8 cellular contexts compared by ENCODE assay signal in the genomic region with DNA sequence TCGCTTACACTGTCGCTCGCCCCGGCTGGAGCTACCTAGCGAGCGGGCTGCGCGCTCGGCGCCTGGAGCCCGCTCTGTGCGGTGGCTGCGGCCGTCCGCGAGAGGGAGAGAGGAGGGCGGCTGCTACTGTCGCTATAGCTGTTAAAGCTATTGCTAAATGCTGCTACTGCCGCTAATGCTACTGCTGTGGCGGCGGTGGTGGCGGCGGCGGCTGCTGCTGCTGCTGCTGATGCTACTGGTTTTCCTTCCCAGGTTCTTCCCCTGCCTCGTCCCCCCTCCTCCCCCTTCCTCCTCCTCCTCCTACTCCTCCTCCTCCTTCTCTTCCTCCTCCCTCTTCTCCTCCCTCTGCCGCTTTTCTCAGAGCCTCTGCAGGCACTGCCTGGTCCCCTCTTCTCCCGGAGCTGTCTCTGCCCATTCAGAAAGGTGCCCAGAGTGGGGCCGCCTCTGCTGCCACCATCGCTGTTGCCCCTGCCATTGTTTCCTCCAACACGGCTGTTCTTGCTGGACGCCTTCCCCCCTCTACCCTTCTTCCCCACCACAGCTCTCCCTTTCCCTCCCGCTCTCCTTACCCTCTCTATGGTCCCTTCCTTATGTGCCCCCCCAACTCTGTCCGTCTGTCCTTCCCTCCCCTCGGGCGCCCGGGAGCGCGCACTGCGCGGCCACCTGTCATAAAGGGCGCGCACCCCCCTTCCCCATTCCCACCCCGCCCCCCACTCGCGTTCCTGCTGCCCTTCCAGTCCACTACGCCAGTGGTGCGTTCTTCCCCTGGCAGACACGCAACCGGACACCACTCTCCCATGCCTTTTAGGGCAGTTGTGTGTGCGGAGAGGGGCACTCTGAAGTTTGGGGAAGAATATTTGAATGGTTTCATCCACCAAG.
A peak's percentile ranks its signal among the peaks of the same experiment; 100 is the strongest.
DNase-seq lines count a peak whose midpoint lies in the region; ATAC-seq lines count a peak whose summit lies in the region.

A gene (minus strand): TSS at position 243 of the 879 bp plus-strand sequence.

- H3K9ac ChIP-seq in iPS-18a (ENCODE audit: low read length) = no peak within 1 kb of the TSS

- peak within 1 kb of the TSS; percentile 50 for H3K4me3 ChIP-seq in iPS-18a (ENCODE audit: low read length)

- peak; percentile 46 to 62 for ATAC-seq in activated CD4-positive, CD25-positive, alpha-beta regulatory T cell treated with anti-CD3 and anti-CD28 coated beads, Interleukin-2, amount 50 U/mL, for 24 hours
- ATAC-seq in HG02678 (IDR thresholded peaks at IDR 0.05; ENCODE audit: unreplicated experiment) = peak; percentile 62

- no peaks in the 10 kb centered on the region for H3K36me3 ChIP-seq in iPS-18a (ENCODE audit: control insufficient read depth, low read depth, low read length)

- no peaks in the 10 kb centered on the region for H3K4me1 ChIP-seq in iPS-18a (ENCODE audit: control insufficient read depth, low read depth, low read length)

- DNase-seq in activated CD4-positive, CD25-positive, alpha-beta regulatory T cell (lab: John Stamatoyannopoulos, UW) = no peak
- DNase-seq in NCI-H2171 treated with DMSO at 0.1 percent for 48 hours (lab: John Stamatoyannopoulos, UW) (peak; percentile 61), amygdala (lab: John Stamatoyannopoulos, UW) (peak in 38 of 56 donors; percentile 0 to 49 (median 12)), iPS-NIHi7 (ENCODE audit: extremely low spot score) (no peak)
- peak; percentile 13 for DNase-seq in stimulated activated CD4-positive, alpha-beta T cell treated with anti-CD3 and anti-CD28 coated beads, Interleukin-12 subunit alpha, Interleukin-12 subunit beta, amount 100 ng/mL, for 4 hours

- H3K27ac ChIP-seq in iPS-18a (ENCODE audit: low read length) = no peak within 1 kb of the TSS

- H3K9me3 ChIP-seq in iPS-18a (ENCODE audit: control insufficient read depth, low read depth, low read length) = peaks cover 29% of the 10 kb centered on the region

- H3K27me3 ChIP-seq in iPS-18a (ENCODE audit: control insufficient read depth, insufficient read depth, low read length) = peaks cover 30% of the 10 kb centered on the region

Comparison
In these comparisons a context has a peak if more than half of its experiments do, and no peak if none do; other contexts are left out.
1. DNase-seq: peak in NCI-H2171 treated with DMSO at 0.1 percent for 48 hours (single experiment), amygdala (38 of 56) and stimulated activated CD4-positive, alpha-beta T cell treated with anti-CD3 and anti-CD28 coated beads, Interleukin-12 subunit alpha, Interleukin-12 subunit beta, amount 100 ng/mL, for 4 hours (single experiment); none in activated CD4-positive, CD25-positive, alpha-beta regulatory T cell (0 of 4) and iPS-NIHi7 (single experiment).